32 cellular contexts compared by ENCODE assay signal in the genomic region with DNA sequence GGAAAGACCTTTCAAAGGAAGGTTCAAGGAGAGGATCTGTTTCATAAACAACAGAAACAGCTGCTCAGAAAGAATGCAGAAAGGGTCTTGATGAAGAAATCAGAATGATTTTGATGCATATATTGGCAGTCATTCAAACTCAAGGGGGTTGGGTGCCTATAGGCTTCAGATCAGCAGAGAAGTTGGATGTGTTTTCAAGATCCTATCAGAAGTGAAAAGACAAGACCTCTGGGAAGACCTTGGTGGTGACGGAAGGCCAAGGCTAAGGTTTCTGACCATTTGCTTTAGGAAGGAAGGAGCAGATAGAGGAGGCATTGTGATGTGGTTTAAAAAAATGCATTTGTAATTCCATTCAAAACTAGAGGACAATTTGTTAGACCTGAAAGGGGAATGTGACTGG. TPM values are rescaled to one million over a fixed set of nuclear protein-coding genes. Genes with fewer than 3 reads are reported as not detected.
"Had no signal": no experiment of that assay in that cellular context is flagged by ENCODE, and none has a peak within 500 bp of the region (broad histone marks: within the 10 kb centered on the region; RNA-seq: fewer than 3 reads in every experiment).

No MANE protein-coding gene starts in this region.

- H3K9me3 ChIP-seq: adrenal gland, Peyer's patch, SJSA1 had no signal

- H3K27ac ChIP-seq: adrenal gland, brain microvascular endothelial cell, KMS-11, Peyer's patch, SJSA1, WERI-Rb-1 had no signal

- H3K4me1 ChIP-seq: Peyer's patch had no signal

- DNase-seq: activated CD4-positive, alpha-beta memory T cell treated with anti-CD3 and anti-CD28 coated beads, Interleukin-2, amount 10 ng/mL, durations not matched to agents 7 days and 5 days; activated CD4-positive, alpha-beta T cell treated with anti-CD3 and anti-CD28 coated beads for 1 hour; activated CD4-positive, alpha-beta T cell treated with anti-CD3 and anti-CD28 coated beads for 48 hours; activated CD4-positive, CD25-positive, alpha-beta regulatory T cell; activated CD8-positive, alpha-beta memory T cell treated with anti-CD3 and anti-CD28 coated beads for 24 hours; activated CD8-positive, alpha-beta memory T cell treated with anti-CD3 and anti-CD28 coated beads, Interleukin-2, amount 10 ng/mL, durations not matched to agents 7 days and 5 days; activated CD8-positive, alpha-beta memory T cell treated with anti-CD3 and anti-CD28 coated beads, Interleukin-2, amount 50 U/mL, for 48 hours; activated effector memory CD4-positive, alpha-beta T cell treated with anti-CD3 and anti-CD28 coated beads, Interleukin-2, amount 50 U/mL, for 16 hours; activated naive CD4-positive, alpha-beta T cell treated with anti-CD3 and anti-CD28 coated beads for 36 hours; activated T-cell treated with anti-CD3 and anti-CD28 coated beads, Interleukin-2, amount 50 U/mL, for 48 hours; adrenal gland; anterior cingulate cortex; brain microvascular endothelial cell; MM.1S; MV-4-11; NCI-H1092; NCI-H1436 treated with DMSO at 0.1 percent for 48 hours; NCI-H1694 treated with DMSO at 0.1 percent for 48 hours; NCI-H2029; NCI-H345; NCI-H524 treated with DMSO at 0.1 percent for 48 hours; PC-3; Peyer's patch; RPMI8226; SHP77 treated with DMSO at 0.1 percent for 48 hours; T1000; WERI-Rb-1 had no signal

- ATAC-seq: activated CD8-positive, alpha-beta memory T cell treated with anti-CD3 and anti-CD28 coated beads, Interleukin-2, amount 10 ng/mL, durations not matched to agents 7 days and 5 days; activated naive CD4-positive, alpha-beta T cell treated with anti-CD3 and anti-CD28 coated beads, Interleukin-2, amount 50 U/mL, for 72 hours; PC-3 had no signal

- H3K9ac ChIP-seq: KMS-11 had no signal

- H3K27me3 ChIP-seq: adrenal gland, brain microvascular endothelial cell, Peyer's patch, SJSA1 had no signal

- H3K4me2 ChIP-seq: KMS-11 had no signal

- H3K4me3 ChIP-seq: adrenal gland, Peyer's patch, SJSA1 had no signal

- H3K36me3 ChIP-seq: adrenal gland, brain microvascular endothelial cell, Peyer's patch, SJSA1, WERI-Rb-1 had no signal

RNA-seq across cellular contexts. Expression of a gene that starts 15.2 kb away (rescaled TPM):
- total RNA-seq: activated CD4-positive, alpha-beta memory T cell treated with anti-CD3 and anti-CD28 coated beads, Interleukin-2, amount 10 ng/mL, durations not matched to agents 7 days and 5 days; activated CD8-positive, alpha-beta memory T cell treated with anti-CD3 and anti-CD28 coated beads, Interleukin-2, amount 10 ng/mL, durations not matched to agents 7 days and 5 days; activated naive CD4-positive, alpha-beta T cell treated with anti-CD3 and anti-CD28 coated beads for 36 hours; activated naive CD4-positive, alpha-beta T cell treated with anti-CD3 and anti-CD28 coated beads, Interleukin-2, amount 50 U/mL, for 72 hours; T-helper 1 cell treated with Interleukin-12 subunit alpha and Interleukin-12 subunit beta and Interleukin-4 antibody, amounts not matched to agents 30 ng/mL and 1 ng/mL, for 36 hours; T-helper 2 cell treated with Interferon-gamma antibody and Interleukin-4, amounts not matched to agents 100 ng/mL and 5 ng/mL, for 36 hours had no signal
